Comparison of ENCODE assay signal across 34 cellular contexts in the genomic region with DNA sequence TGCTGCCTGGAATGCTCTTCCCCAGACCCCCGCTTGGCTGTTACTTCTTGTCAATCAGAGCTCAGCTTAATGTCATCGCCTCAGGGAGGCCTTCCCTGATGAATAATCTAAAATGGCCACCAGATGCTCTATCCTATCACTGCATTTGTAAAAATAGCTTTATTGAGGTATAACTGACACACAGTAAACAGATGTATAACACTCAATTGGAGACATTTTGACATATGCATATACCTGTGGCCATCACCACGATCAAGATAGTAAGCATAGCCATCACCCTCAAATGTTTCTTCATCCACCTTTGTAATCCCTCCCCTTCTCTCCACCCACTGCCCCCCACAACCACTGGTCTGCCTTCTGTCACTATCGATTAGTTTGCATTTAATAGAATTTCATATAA.
"Had no signal": no experiment of that assay in that cellular context is flagged by ENCODE, and none has a peak within 500 bp of the region (broad histone marks: within the 10 kb centered on the region; RNA-seq: fewer than 3 reads in every experiment).

No MANE protein-coding gene starts in this region.

- DNase-seq: Karpas-422, Kasumi-1, KG1, MG63, MM.1S, MV-4-11, NCI-H1048, NCI-H1092, NCI-H1092 treated with DMSO at 0.1 percent for 48 hours, NCI-H1105, NCI-H1105 treated with DMSO at 0.1 percent for 48 hours, NCI-H1417, NCI-H1417 treated with DMSO at 0.1 percent for 48 hours, NCI-H1436, NCI-H1436 treated with DMSO at 0.1 percent for 48 hours, NCI-H146, NCI-H1694, NCI-H1694 treated with DMSO at 0.1 percent for 48 hours, NCI-H187, NCI-H187 treated with DMSO at 0.1 percent for 48 hours, NCI-H1930, NCI-H2029, NCI-H2029 treated with DMSO at 0.1 percent for 48 hours, NCI-H2081, NCI-H2081 treated with DMSO at 0.1 percent for 48 hours, NCI-H2107, NCI-H2171, NCI-H2171 treated with DMSO at 0.1 percent for 48 hours, NCI-H2227 treated with DMSO at 0.1 percent for 48 hours, NCI-H226, NCI-H345, NCI-H446, NCI-H446 treated with DMSO at 0.1 percent for 48 hours had no signal

- H3K36me3 ChIP-seq: MG63 had no signal

- H3K4me3 ChIP-seq: MG63 had no signal

- H3K9ac ChIP-seq: KMS-11 had no signal

- H3K27ac ChIP-seq: KMS-11 had no signal

- H3K4me2 ChIP-seq: KMS-11 had no signal
